8 cellular contexts compared by ENCODE assay signal in genomic region chr12:120470150-120470817, GRCh38. TPM values are rescaled to one million over a fixed set of nuclear protein-coding genes. Genes with fewer than 3 reads are reported as not detected.
DNase-seq lines count a peak whose midpoint lies in the region; ATAC-seq and TF ChIP-seq lines count a peak whose summit lies in the region.

No MANE protein-coding gene starts in this region.

- TF ChIP-seq CTCF in GM12875 (IDR thresholded peaks at IDR 0.05; ENCODE audit: borderline replicate concordance, insufficient read depth, low read depth, low read length) (no peak), SU-DHL-6 (IDR thresholded peaks at IDR 0.05; ENCODE audit: insufficient read depth, low read length, poor library complexity, severe bottlenecking) (no peak), fibroblast of pulmonary artery (IDR thresholded peaks at IDR 0.05; ENCODE audit: low read length, missing control alignments) (no peak), ovary (IDR thresholded peaks at IDR 0.05) (no peak)

- peak overlapping the region; percentile 58 for H3K4me3 ChIP-seq in GM12875 (ENCODE audit: low read depth, low read length)
- peak overlapping the region; percentile 84 for H3K4me3 ChIP-seq in SU-DHL-6 (ENCODE audit: insufficient read depth, low read length, poor library complexity, severe bottlenecking)
- H3K4me3 ChIP-seq in fibroblast of pulmonary artery (replicated peaks; ENCODE audit: low read depth, low read length): peak overlapping the region; percentile 83
- peak overlapping the region; percentile 79 for H3K4me3 ChIP-seq in ovary

- H3K9me3 ChIP-seq in SU-DHL-6 (ENCODE audit: insufficient read depth, low read length): no peaks in the 10 kb centered on the region
- no peaks in the 10 kb centered on the region for H3K9me3 ChIP-seq in ovary

- H3K27ac ChIP-seq in SU-DHL-6 (ENCODE audit: low read depth, low read length) (peak overlapping the region; percentile 62), ovary (peak overlapping the region; percentile 87 to 89)

- DNase-seq in fibroblast of pulmonary artery (ENCODE audit: low read depth): peak; percentile 19
- DNase-seq in ovary: peak in 2 of 5 donors; percentile 18 to 43
- no peak for DNase-seq in SHP77 treated with DMSO at 0.1 percent for 48 hours (lab: John Stamatoyannopoulos, UW)

- H3K79me2 ChIP-seq in SU-DHL-6 (ENCODE audit: insufficient read depth, low read length): peaks cover 53% of the 10 kb centered on the region

- peaks cover 8% of the 10 kb centered on the region; the same call in 1 of the 2 replicates for H3K36me3 ChIP-seq in SU-DHL-6 (ENCODE audit: low read length)
- no peaks in the 10 kb centered on the region for H3K36me3 ChIP-seq in ovary

- H3K4me2 ChIP-seq in SU-DHL-6 (ENCODE audit: low read depth, low read length, poor library complexity, severe bottlenecking): peak overlapping the region; percentile 66

- H3K9me2 ChIP-seq in SU-DHL-6 (replicated peaks; ENCODE audit: insufficient read depth, low read length): no peaks in the 10 kb centered on the region

- no peak for TF ChIP-seq EP300 in ovary (IDR thresholded peaks at IDR 0.05)

- no peaks in the 10 kb centered on the region for H3K27me3 ChIP-seq in SU-DHL-6 (ENCODE audit: low read length)
- H3K27me3 ChIP-seq in ovary: no peaks in the 10 kb centered on the region

- peaks cover 28% of the 10 kb centered on the region for H4K20me1 ChIP-seq in SU-DHL-6 (ENCODE audit: low read depth, low read length)

- H3F3A ChIP-seq in SU-DHL-6 (ENCODE audit: insufficient read depth): peaks cover 15% of the 10 kb centered on the region; the same call in 1 of the 2 replicates

- WGBS in ovary, 3 donors: 51 to 62% (median 52%) methylated on average over 27 of the region's 27 CpGs

- no peak for TF ChIP-seq POLR2A in ovary (IDR thresholded peaks at IDR 0.05)

- intact Hi-C loops in ovary (cut with DNase I): no loop called here

- H3K4me1 ChIP-seq in ovary (ENCODE audit: insufficient read depth): peaks cover 9% of the 10 kb centered on the region

- peak; percentile 19 for ATAC-seq in HG02884 (IDR thresholded peaks at IDR 0.05; ENCODE audit: unreplicated experiment)
- no peak for ATAC-seq in HG03196 (IDR thresholded peaks at IDR 0.05; ENCODE audit: unreplicated experiment)
- ATAC-seq in GM18870 (IDR thresholded peaks at IDR 0.05; ENCODE audit: unreplicated experiment): no peak

- H2AFZ ChIP-seq in SU-DHL-6 (ENCODE audit: low read depth, low read length, severe bottlenecking): peak overlapping the region; percentile 87

- peak overlapping the region; percentile 82 for H3K9ac ChIP-seq in SU-DHL-6 (ENCODE audit: low read length)

RNA-seq across cellular contexts. Expression of gene SRSF9, which starts 0.7 kb away (rescaled TPM):
- 100 to 1,000 TPM in 5 of 7 donors, 10 to 100 TPM in 2; 53.8 to 141 (median 124) TPM for total RNA-seq in ovary
- 100 to 1,000 TPM; 106 to 129 TPM for polyA plus RNA-seq in ovary

RNA-seq across cellular contexts. Expression of gene GATC, which starts 24.0 kb away (rescaled TPM):
- total RNA-seq in ovary: 10 to 100 TPM; 14.2 to 34.7 (median 19.4) TPM
- polyA plus RNA-seq in ovary: 10 to 100 TPM; 11.9 to 32.4 TPM

RNA-seq across cellular contexts. Expression of gene TRIAP1, which starts 24.1 kb away (rescaled TPM):
- 10 to 100 TPM in 4 of 7 donors, 1 to 10 TPM in 3; 8.1 to 14.7 (median 11.4) TPM for total RNA-seq in ovary
- 10 to 100 TPM; 15.3 to 18.5 TPM for polyA plus RNA-seq in ovary

RNA-seq across cellular contexts. Expression of gene DYNLL1, which starts 25.6 kb away (rescaled TPM):
- total RNA-seq in ovary: 100 to 1,000 TPM in 6 of 7 donors, 10 to 100 TPM in 1; 92.9 to 317 (median 256) TPM
- 100 to 1,000 TPM; 249 to 522 TPM for polyA plus RNA-seq in ovary

RNA-seq across cellular contexts. Expression of gene COX6A1, which starts 32.4 kb away (rescaled TPM):
- total RNA-seq in ovary: 100 to 1,000 TPM; 182 to 633 (median 196) TPM
- 100 to 1,000 TPM; 366 to 474 TPM for polyA plus RNA-seq in ovary
